In genomic region chr2:3650140-3650944, GRCh38 we compare ENCODE assay signal across 1 cellular context.
TF ChIP-seq lines count a peak whose summit lies in the region.

No MANE protein-coding gene starts in this region.

TF ChIP-seq in K562, 482 proteins besides CTCF, POLR2A, EP300 and RAD21:
- TF ChIP-seq KLF13 (tag; IDR thresholded peaks at IDR 0.05; ENCODE audit: borderline replicate concordance, low read depth) = no peak
- TF ChIP-seq SMAD4 (CRISPR knock-in tag; conservative IDR thresholded peaks at IDR 0.05) = no peak
- no peak for TF ChIP-seq ZNF24 (IDR thresholded peaks at IDR 0.05)
- no peak for TF ChIP-seq FOXK2 (conservative IDR thresholded peaks at IDR 0.05 in 1 of 2, IDR thresholded peaks at IDR 0.05 in 1 of 2; ENCODE audit: low read depth in 2 of 2)
- no peak for TF ChIP-seq CBX2 (IDR thresholded peaks at IDR 0.05; ENCODE audit: insufficient read depth, low read length, poor library complexity, severe bottlenecking)
- TF ChIP-seq HSF4 (CRISPR knock-in tag; IDR thresholded peaks at IDR 0.05; ENCODE audit: borderline replicate concordance) = no peak
- no peak for TF ChIP-seq POU5F1 (IDR thresholded peaks at IDR 0.05; ENCODE audit: borderline replicate concordance, low read depth, low read length, partially characterized antibody)
- no peak for TF ChIP-seq C11orf30 (IDR thresholded peaks at IDR 0.05; ENCODE audit: low read depth)
- no peak for TF ChIP-seq NR4A1 (CRISPR knock-in tag; IDR thresholded peaks at IDR 0.05)
- no peak for TF ChIP-seq NR4A1 (tag; IDR thresholded peaks at IDR 0.05)
- no peak for TF ChIP-seq FOSL1 (tag; conservative IDR thresholded peaks at IDR 0.05)
- no peak for TF ChIP-seq ZNF586 (CRISPR knock-in tag; conservative IDR thresholded peaks at IDR 0.05)
- no peak for TF ChIP-seq RBM34 (IDR thresholded peaks at IDR 0.05; ENCODE audit: borderline replicate concordance, insufficient read depth, low read length)
